ENCODE assay signal across 25 cellular contexts in genomic region chrX:77595848-77596247, GRCh38.
DNase-seq lines count a peak whose midpoint lies in the region; ATAC-seq, FAIRE-seq and TF ChIP-seq lines count a peak whose summit lies in the region.
"Had no signal": no experiment of that assay in that cellular context is flagged by ENCODE, and none has a peak within 500 bp of the region (broad histone marks: within the 10 kb centered on the region; RNA-seq: fewer than 3 reads in every experiment).

No MANE protein-coding gene starts in this region.

- H3K79me2 ChIP-seq in fibroblast of lung (ENCODE audit: control insufficient read depth, insufficient read depth, low read length), result no peaks in the 10 kb centered on the region

- ATAC-seq in IMR-90 (ENCODE audit: low read depth) (no peak), pancreas (no peak), GM18511 (IDR thresholded peaks at IDR 0.05; ENCODE audit: unreplicated experiment) (no peak)
- ATAC-seq: SK-N-SH treated with all-trans-retinoic acid at 6 μM for 48 hours had no signal

- H3K9ac ChIP-seq in IMR-90 (ENCODE audit: low read depth, low read length) (no peak overlapping the region), fibroblast of lung (ENCODE audit: insufficient read depth, low read length) (no peak overlapping the region)
- H3K9ac ChIP-seq: BLaER1 treated with 17β-estradiol and CSF1 and Interleukin-3, amounts not matched to agents 10 nM and 100 nM; KMS-11 had no signal

- H3K4me1 ChIP-seq in IMR-90 (ENCODE audit: control insufficient read depth, insufficient read depth, low read length), result no peaks in the 10 kb centered on the region
- H3K4me1 ChIP-seq in fibroblast of lung (ENCODE audit: control insufficient read depth, extremely low read depth, insufficient read depth, low read length), result no peaks in the 10 kb centered on the region
- no peaks in the 10 kb centered on the region for H3K4me1 ChIP-seq in pancreas
- H3K4me1 ChIP-seq: Caco-2 had no signal

- H3K14ac ChIP-seq in IMR-90 (replicated peaks; ENCODE audit: low read depth, low read length), result no peak overlapping the region

- no peak overlapping the region for H3K18ac ChIP-seq in IMR-90 (ENCODE audit: low read depth, low read length)

- no TSS peak for BruUV-seq in IMR-90 (replicated peaks; lab: Mats Ljungman, UMichigan)

- WGBS in IMR-90 (ENCODE audit: extremely low coverage in 2 of 2, insufficient read length in 1 of 2), 2 experiments, result no CpG with 5 or more reads among the region's 4 CpGs
- 59 to 87% methylated on average over 4 of the region's 4 CpGs for WGBS in pancreas, 2 donors

- no peak for TF ChIP-seq POLR2A in IMR-90 (IDR thresholded peaks at IDR 0.05; ENCODE audit: low read depth, low read length)

- TF ChIP-seq RAD21 in IMR-90 (IDR thresholded peaks at IDR 0.05; ENCODE audit: low read length), result no peak

- no peak overlapping the region for H2BK5ac ChIP-seq in IMR-90 (ENCODE audit: low read depth, low read length, poor library complexity, severe bottlenecking)

- H3K9me1 ChIP-seq in IMR-90 (ENCODE audit: insufficient read depth, low read length), result no peaks in the 10 kb centered on the region

- H2BK120ac ChIP-seq in IMR-90 (ENCODE audit: low read depth, low read length), result no peak overlapping the region

- H3K27me3 ChIP-seq in IMR-90 (ENCODE audit: control insufficient read depth, insufficient read depth, low read length) (no peaks in the 10 kb centered on the region), fibroblast of lung (ENCODE audit: control insufficient read depth, insufficient read depth, low read length) (no peaks in the 10 kb centered on the region), pancreas (peaks cover 0 to 8% (median 1%) of the 10 kb centered on the region in 4 donors)

- H3K23ac ChIP-seq in IMR-90 (ENCODE audit: low read depth, low read length), result no peak overlapping the region

- H3K9me3 ChIP-seq in IMR-90 (ENCODE audit: control insufficient read depth, insufficient read depth, low read length) (no peaks in the 10 kb centered on the region), fibroblast of lung (ENCODE audit: control insufficient read depth, insufficient read depth, low read depth, low read length) (no peaks in the 10 kb centered on the region), pancreas (no peaks in the 10 kb centered on the region)
- H3K9me3 ChIP-seq: BLaER1 treated with 17β-estradiol and CSF1 and Interleukin-3, amounts not matched to agents 10 nM and 100 nM; Caco-2 had no signal

- H2AFZ ChIP-seq in IMR-90 (replicated peaks; ENCODE audit: low read length, poor library complexity) (no peak overlapping the region), fibroblast of lung (ENCODE audit: low read length) (no peak overlapping the region)

- no peak overlapping the region for H4K8ac ChIP-seq in IMR-90 (ENCODE audit: low read depth in 2 of 2, low read length in 2 of 2)

- CTCF ChIA-PET in IMR-90 (lab: Yijun Ruan, JAX), result interaction anchor here (1.2 kb wide), 1 partner anchor 12 kb away, joined by 3 read pairs; no protein-coding TSS in a partner anchor

- H3K36me3 ChIP-seq in IMR-90 (ENCODE audit: control insufficient read depth, insufficient read depth, low read length) (0 out of 2 replicates have a peak, but pooled peaks cover 2% of the 10 kb centered on the region), fibroblast of lung (ENCODE audit: control insufficient read depth, insufficient read depth, low read length) (no peaks in the 10 kb centered on the region), pancreas (no peaks in the 10 kb centered on the region)

- no peak overlapping the region for H4K91ac ChIP-seq in IMR-90 (ENCODE audit: insufficient read depth, low read depth, low read length)

- intact Hi-C loops in IMR-90 (cut with micrococcal nuclease) (no loop called here), pancreas (cut with DNase I) (no loop called here)

- no peak overlapping the region for H3K4ac ChIP-seq in IMR-90 (ENCODE audit: low read depth, low read length)

- dilution Hi-C loops in IMR-90 (cut with HindIII; ENCODE audit: low sequenced_read_pairs, unreplicated experiment), result no loop called here

- H2BK20ac ChIP-seq in IMR-90 (ENCODE audit: low read depth, low read length), result no peak overlapping the region

- H3K4me2 ChIP-seq in IMR-90 (ENCODE audit: low read depth, low read length), result no peak overlapping the region
- no peak overlapping the region for H3K4me2 ChIP-seq in fibroblast of lung (ENCODE audit: extremely low read depth, insufficient read depth, low read length)
- H3K4me2 ChIP-seq: BLaER1 treated with 17β-estradiol and CSF1 and Interleukin-3, amounts not matched to agents 10 nM and 100 nM; KMS-11 had no signal

- no peak overlapping the region for H4K5ac ChIP-seq in IMR-90 (ENCODE audit: low read depth, low read length)

- H4K20me1 ChIP-seq in IMR-90 (ENCODE audit: insufficient read depth, low read length), result no peaks in the 10 kb centered on the region
- H4K20me1 ChIP-seq in fibroblast of lung (ENCODE audit: control insufficient read depth, extremely low read depth, insufficient read depth, low read length), result no peaks in the 10 kb centered on the region

- H3K79me1 ChIP-seq in IMR-90 (ENCODE audit: low read depth in 1 of 2, low read length in 2 of 2), result no peaks in the 10 kb centered on the region

- no peak overlapping the region for H3K4me3 ChIP-seq in IMR-90 (ENCODE audit: insufficient read depth, low read depth, low read length)
- H3K4me3 ChIP-seq in fibroblast of lung (replicated peaks in 1 of 4; ENCODE audit: control extremely low read depth in 1 of 4, insufficient read depth in 1 of 4, low read depth in 3 of 4, low read length in 4 of 4), result no peak overlapping the region
- H3K4me3 ChIP-seq in pancreas, result no peak overlapping the region
- H3K4me3 ChIP-seq: BLaER1 treated with 17β-estradiol and CSF1 and Interleukin-3, amounts not matched to agents 10 nM and 100 nM had no signal

- DNase-seq in EH (ENCODE audit: low read depth) (peak; percentile 15), IMR-90 (peak; percentile 13), fibroblast of lung (ENCODE audit: low read depth in 2 of 2) (peak; percentile 1 to 16), pancreas (no peak), hippocampal formation (lab: John Stamatoyannopoulos, UW) (no peak), NCI-H1436 (lab: John Stamatoyannopoulos, UW) (no peak)
- DNase-seq in activated CD4-positive, alpha-beta T cell treated with anti-CD3 and anti-CD28 coated beads, Interleukin-2, amount 50 U/mL, for 1 hour, result no peak
- DNase-seq: Caco-2; CD4-positive, alpha-beta memory T cell; DMS 273 treated with DMSO at 0.1 percent for 48 hours; DMS79 treated with DMSO at 0.1 percent for 48 hours; H9; NCI-H1105; NCI-H1694; NCI-H2081; NCI-H2171; NCI-H345; NCI-H524; NCI-H774; NK-92 treated with Interleukin-12 subunit alpha and Interleukin-12 subunit beta, amount 100 ng/mL, for 24 hours had no signal

- no peak overlapping the region for H2BK15ac ChIP-seq in IMR-90 (ENCODE audit: low read depth, low read length)

- in situ Hi-C loops in IMR-90 (cut with MboI; ENCODE audit: low sequenced_read_pairs), result no loop called here

- no peak overlapping the region for H3K56ac ChIP-seq in IMR-90 (ENCODE audit: extremely low read depth, insufficient read depth, low read length)

- TF ChIP-seq CTCF in IMR-90 (conservative IDR thresholded peaks at IDR 0.05; ENCODE audit: low read depth, low read length) (no peak), fibroblast of lung (conservative IDR thresholded peaks at IDR 0.05 in 1 of 2, IDR thresholded peaks at IDR 0.05 in 1 of 2; ENCODE audit: low read depth in 1 of 2, low read length in 2 of 2) (no peak), pancreas (IDR thresholded peaks at IDR 0.05) (no peak)

- H3K27ac ChIP-seq in IMR-90 (ENCODE audit: insufficient read depth, low read length), result no peak overlapping the region
- H3K27ac ChIP-seq in fibroblast of lung (ENCODE audit: insufficient read depth, low read length), result no peak overlapping the region
- peak overlapping the region in 1 of 4 donors; percentile 4 for H3K27ac ChIP-seq in pancreas
- H3K27ac ChIP-seq: BLaER1 treated with 17β-estradiol and CSF1 and Interleukin-3, amounts not matched to agents 10 nM and 100 nM; KMS-11 had no signal

- POLR2A ChIA-PET in IMR-90 (lab: Charles Lee; ENCODE audit: unreplicated experiment), result no interaction called here

- peak; percentile 84 for FAIRE-seq in pancreas (lab: Jason Lieb, UNC)
- FAIRE-seq: HTR-8/SVneo had no signal

- H2AK9ac ChIP-seq in IMR-90 (replicated peaks; ENCODE audit: low read depth, low read length, poor library complexity), result no peak overlapping the region

- H2AK5ac ChIP-seq in IMR-90 (ENCODE audit: low read depth, low read length), result no peak overlapping the region

TF ChIP-seq in IMR-90, 13 proteins besides CTCF, POLR2A, EP300 and RAD21 (continues in another document):
- TF ChIP-seq RCOR1 (IDR thresholded peaks at IDR 0.05; ENCODE audit: insufficient replicate concordance, low read length) (no peak), CHD1 (IDR thresholded peaks at IDR 0.05; ENCODE audit: low read depth, low read length) (no peak), BHLHE40 (IDR thresholded peaks at IDR 0.05; ENCODE audit: low read depth, low read length) (no peak), MAFK (IDR thresholded peaks at IDR 0.05; ENCODE audit: low read depth, low read length) (no peak), MAZ (IDR thresholded peaks at IDR 0.05; ENCODE audit: borderline replicate concordance, low read depth, low read length) (no peak), MXI1 (IDR thresholded peaks at IDR 0.05; ENCODE audit: borderline replicate concordance, low read depth, low read length) (no peak), SMC3 (IDR thresholded peaks at IDR 0.05; ENCODE audit: low read depth, low read length) (no peak), RFX5 (IDR thresholded peaks at IDR 0.05; ENCODE audit: low read depth, low read length) (no peak), NFE2L2 (IDR thresholded peaks at IDR 0.05; ENCODE audit: low read depth, low read length) (no peak), FOS (IDR thresholded peaks at IDR 0.05; ENCODE audit: low read depth, low read length) (no peak)
- TF ChIP-seq, protein P1, sequence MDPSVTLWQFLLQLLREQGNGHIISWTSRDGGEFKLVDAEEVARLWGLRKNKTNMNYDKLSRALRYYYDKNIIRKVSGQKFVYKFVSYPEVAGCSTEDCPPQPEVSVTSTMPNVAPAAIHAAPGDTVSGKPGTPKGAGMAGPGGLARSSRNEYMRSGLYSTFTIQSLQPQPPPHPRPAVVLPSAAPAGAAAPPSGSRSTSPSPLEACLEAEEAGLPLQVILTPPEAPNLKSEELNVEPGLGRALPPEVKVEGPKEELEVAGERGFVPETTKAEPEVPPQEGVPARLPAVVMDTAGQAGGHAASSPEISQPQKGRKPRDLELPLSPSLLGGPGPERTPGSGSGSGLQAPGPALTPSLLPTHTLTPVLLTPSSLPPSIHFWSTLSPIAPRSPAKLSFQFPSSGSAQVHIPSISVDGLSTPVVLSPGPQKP (IDR thresholded peaks at IDR 0.05; ENCODE audit: borderline replicate concordance, low read depth, low read length), result no peak

Comparison
In these comparisons a context has a peak if more than half of its experiments do, and no peak if none do; other contexts are left out.
1. DNase-seq: peak in EH (single experiment), IMR-90 (single experiment) and fibroblast of lung (2 of 2); none in pancreas (0 of 6), hippocampal formation (0 of 2), activated CD4-positive, alpha-beta T cell treated with anti-CD3 and anti-CD28 coated beads, Interleukin-2, amount 50 U/mL, for 1 hour (single experiment) and NCI-H1436 (single experiment).